ENCODE assay signal across 8 cellular contexts in genomic region chr13:113296842-113297369, GRCh38. TPM values are rescaled to one million over a fixed set of nuclear protein-coding genes. Genes with fewer than 3 reads are reported as not detected.
DNase-seq lines count a peak whose midpoint lies in the region; ATAC-seq and TF ChIP-seq lines count a peak whose summit lies in the region.

LAMP1 (plus strand) TSS chr13:113297239; CDS start chr13:113297435, 196 bp downstream.

- H3K79me2 ChIP-seq in hepatocyte = peaks cover 50% of the 10 kb centered on the region

- no peaks in the 10 kb centered on the region for H3K36me3 ChIP-seq in hepatocyte (replicated peaks; ENCODE audit: insufficient read depth, low read depth)
- no peaks in the 10 kb centered on the region for H3K36me3 ChIP-seq in aorta (ENCODE audit: control insufficient read depth in 1 of 2, insufficient read depth in 2 of 2, low read length in 1 of 2)

- peak; percentile 72 for ATAC-seq in GM18517 (IDR thresholded peaks at IDR 0.05; ENCODE audit: unreplicated experiment)
- peak; percentile 73 for ATAC-seq in HG03039 (IDR thresholded peaks at IDR 0.05; ENCODE audit: unreplicated experiment)
- peak; percentile 97 for ATAC-seq in aorta (ENCODE audit: low FRiP score)

- H3K27me3 ChIP-seq in hepatocyte (no peaks in the 10 kb centered on the region), aorta (ENCODE audit: control insufficient read depth in 1 of 2, insufficient read depth in 2 of 2, low read length in 1 of 2) (no peaks in the 10 kb centered on the region)

- H3K4me3 ChIP-seq in hepatocyte = peak within 1 kb of the TSS; percentile 93
- peak within 1 kb of the TSS; percentile 54 to 81 for H3K4me3 ChIP-seq in aorta (ENCODE audit: low read length in 2 of 2)

- no peaks in the 10 kb centered on the region for H3K9me2 ChIP-seq in hepatocyte (replicated peaks; ENCODE audit: insufficient read depth)

- H3K27ac ChIP-seq in hepatocyte (peak within 1 kb of the TSS; percentile 97), aorta (ENCODE audit: low read depth in 1 of 2, low read length in 2 of 2) (peak within 1 kb of the TSS; percentile 66 to 81)

- intact Hi-C loops in aorta (cut with DNase I) = loop anchor here (5.0 kb wide), 1 partner anchor 100 kb away; no protein-coding TSS in a partner anchor

- no peak for TF ChIP-seq CTCF in hepatocyte (IDR thresholded peaks at IDR 0.05; ENCODE audit: poor library complexity)

- H2AFZ ChIP-seq in hepatocyte = peak within 1 kb of the TSS; percentile 89

- peak within 1 kb of the TSS; percentile 94 for H3K4me2 ChIP-seq in hepatocyte

- WGBS in hepatocyte (ENCODE audit: low lambda C conversion rate, missing lambda C conversion rate) = 1% methylated on average over 49 of the region's 74 CpGs
- WGBS in aorta, 2 donors = 0 to 1% methylated on average over 49 to 74 of the region's 74 CpGs

- peaks cover 24% of the 10 kb centered on the region for H4K20me1 ChIP-seq in hepatocyte (ENCODE audit: insufficient read depth, poor library complexity, severe bottlenecking)

- DNase-seq in NCI-H2081 treated with DMSO at 0.1 percent for 48 hours (lab: John Stamatoyannopoulos, UW) = peak; percentile 60
- DNase-seq in T1000 (lab: John Stamatoyannopoulos, UW) = peak; percentile 100
- DNase-seq in astrocyte of the hippocampus (ENCODE audit: low read depth, low spot score) = peak; percentile 100
- DNase-seq in hepatocyte (ENCODE audit: low spot score) = peak; percentile 99
- peak; percentile 68 for DNase-seq in renal cortical epithelial cell (ENCODE audit: low read depth)
- DNase-seq in aorta = peak; percentile 98 to 99

- H3K4me1 ChIP-seq in hepatocyte (ENCODE audit: insufficient read depth) = peaks cover 15% of the 10 kb centered on the region
- no peaks in the 10 kb centered on the region for H3K4me1 ChIP-seq in aorta (ENCODE audit: control insufficient read depth in 1 of 2, insufficient read depth in 2 of 2, low read length in 2 of 2)

- no peaks in the 10 kb centered on the region for H3K9me3 ChIP-seq in hepatocyte (ENCODE audit: low read depth)
- H3K9me3 ChIP-seq in aorta (ENCODE audit: control insufficient read depth, low read length) = no peaks in the 10 kb centered on the region

RNA-seq across cellular contexts. Expression of gene LAMP1, which starts in this region (rescaled TPM):
- total RNA-seq in hepatocyte (156 and 190 TPM in 2 replicates), renal cortical epithelial cell (222 and 231 TPM in 2 replicates), aorta (100 to 1,000 TPM; 185 to 210 TPM)
- polyA plus RNA-seq in hepatocyte (230 and 233 TPM in 2 replicates), aorta (100 to 1,000 TPM in 1 of 2 donors, 10 to 100 TPM in 1; 97.4 to 150 TPM)

Comparison
In these comparisons a context has a peak if more than half of its experiments do, and no peak if none do; other contexts are left out.
1. Peak in every context shown above with its lines: DNase-seq, ATAC-seq, H3K4me3 ChIP-seq and H3K27ac ChIP-seq.